In the genomic region with DNA sequence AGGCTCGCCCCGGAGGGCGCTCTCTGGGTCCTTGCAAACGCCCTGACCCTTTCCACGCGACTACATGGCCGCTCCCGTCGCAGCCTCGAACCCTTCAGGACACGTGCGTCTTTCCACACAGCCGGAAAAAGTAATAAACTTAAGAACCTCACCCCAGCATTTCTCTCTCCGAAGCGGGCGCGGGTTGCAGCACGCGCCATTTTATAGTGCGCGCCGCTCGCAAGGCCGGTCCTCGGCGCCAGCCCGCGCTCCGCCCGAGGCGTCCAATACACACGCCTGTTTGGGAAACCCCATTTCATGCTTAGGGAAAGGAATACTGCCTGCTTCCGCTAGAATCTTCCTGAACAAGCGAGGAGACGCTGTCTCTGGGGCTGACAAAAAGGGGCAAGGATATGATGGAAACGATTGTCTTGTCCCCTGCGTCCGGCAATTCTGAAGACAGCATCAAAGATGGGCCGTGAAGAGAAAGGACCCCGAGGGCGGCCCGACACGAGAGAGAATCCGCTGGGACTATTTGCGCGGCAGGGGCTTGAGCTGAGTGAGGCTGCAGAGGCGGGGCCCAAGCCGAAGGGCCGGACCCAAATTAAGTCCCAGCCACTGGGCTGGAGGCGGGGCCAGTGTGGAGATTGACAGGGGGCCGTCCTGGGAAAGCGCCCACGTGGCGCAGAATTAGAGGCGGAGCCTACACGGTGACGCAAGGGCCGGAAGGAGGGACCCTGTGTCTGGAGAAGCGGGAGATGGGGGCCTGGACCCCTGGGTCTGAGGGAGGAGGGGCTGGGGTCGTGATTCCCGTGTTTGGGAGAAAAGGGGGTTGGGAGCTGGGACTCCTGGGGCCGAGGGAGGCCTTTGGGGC, we compare ENCODE assay signal across 1 cellular context.
TF ChIP-seq lines count a peak whose summit lies in the region.

No MANE protein-coding gene starts in this region.

TF ChIP-seq in HepG2, 621 proteins besides CTCF, POLR2A, EP300 and RAD21 (continued from another document and continues in another):
- TF ChIP-seq, protein P1, sequence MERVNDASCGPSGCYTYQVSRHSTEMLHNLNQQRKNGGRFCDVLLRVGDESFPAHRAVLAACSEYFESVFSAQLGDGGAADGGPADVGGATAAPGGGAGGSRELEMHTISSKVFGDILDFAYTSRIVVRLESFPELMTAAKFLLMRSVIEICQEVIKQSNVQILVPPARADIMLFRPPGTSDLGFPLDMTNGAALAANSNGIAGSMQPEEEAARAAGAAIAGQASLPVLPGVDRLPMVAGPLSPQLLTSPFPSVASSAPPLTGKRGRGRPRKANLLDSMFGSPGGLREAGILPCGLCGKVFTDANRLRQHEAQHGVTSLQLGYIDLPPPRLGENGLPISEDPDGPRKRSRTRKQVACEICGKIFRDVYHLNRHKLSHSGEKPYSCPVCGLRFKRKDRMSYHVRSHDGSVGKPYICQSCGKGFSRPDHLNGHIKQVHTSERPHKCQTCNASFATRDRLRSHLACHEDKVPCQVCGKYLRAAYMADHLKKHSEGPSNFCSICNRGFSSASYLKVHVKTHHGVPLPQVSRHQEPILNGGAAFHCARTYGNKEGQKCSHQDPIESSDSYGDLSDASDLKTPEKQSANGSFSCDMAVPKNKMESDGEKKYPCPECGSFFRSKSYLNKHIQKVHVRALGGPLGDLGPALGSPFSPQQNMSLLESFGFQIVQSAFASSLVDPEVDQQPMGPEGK (CRISPR knock-in tag; IDR thresholded peaks at IDR 0.05) = 0 out of 2 replicates have a peak, but pooled peaks have one; percentile 30
- TF ChIP-seq ZNF570 (CRISPR knock-in tag; IDR thresholded peaks at IDR 0.05; ENCODE audit: borderline replicate concordance) (no peak), ZNF563 (CRISPR knock-in tag; IDR thresholded peaks at IDR 0.05) (peak; percentile 36; the same call in 1 of the 2 replicates), ZNF75D (CRISPR knock-in tag; IDR thresholded peaks at IDR 0.05; ENCODE audit: borderline replicate concordance) (no peak), ZNF607 (CRISPR knock-in tag; IDR thresholded peaks at IDR 0.05; ENCODE audit: borderline replicate concordance) (0 out of 2 replicates have a peak, but pooled peaks have one; percentile 31), ZNF766 (CRISPR knock-in tag; IDR thresholded peaks at IDR 0.05; ENCODE audit: borderline replicate concordance) (no peak; the same call in 1 of the 2 replicates), ZNF20 (CRISPR knock-in tag; IDR thresholded peaks at IDR 0.05) (no peak), JUN (CRISPR knock-in tag; IDR thresholded peaks at IDR 0.05) (no peak), MTF2 (CRISPR knock-in tag; IDR thresholded peaks at IDR 0.05; ENCODE audit: borderline replicate concordance) (no peak), RFX3 (CRISPR knock-in tag; IDR thresholded peaks at IDR 0.05) (no peak), KDM2A (CRISPR knock-in tag; IDR thresholded peaks at IDR 0.05; ENCODE audit: borderline replicate concordance, low read depth) (peak; percentile 72; the same call in 1 of the 2 replicates), NRL (CRISPR knock-in tag; IDR thresholded peaks at IDR 0.05; ENCODE audit: borderline replicate concordance) (no peak; the same call in 1 of the 2 replicates), RBM22 (optimal IDR thresholded peaks at IDR 0.05; ENCODE audit: low read length) (peak; percentile 38), IKZF4 (CRISPR knock-in tag; IDR thresholded peaks at IDR 0.05; ENCODE audit: borderline replicate concordance, low read depth, not compliant biosample characterization) (peak; percentile 63), MTA1 (CRISPR knock-in tag; IDR thresholded peaks at IDR 0.05; ENCODE audit: borderline replicate concordance) (no peak; the same call in 1 of the 2 replicates), ZNF839 (CRISPR knock-in tag; IDR thresholded peaks at IDR 0.05; ENCODE audit: borderline replicate concordance) (no peak), ZNF841 (CRISPR knock-in tag; IDR thresholded peaks at IDR 0.05; ENCODE audit: borderline replicate concordance) (no peak), POGZ (CRISPR knock-in tag; IDR thresholded peaks at IDR 0.05) (no peak), PHF8 (CRISPR knock-in tag; IDR thresholded peaks at IDR 0.05) (peak; percentile 58), HOXD1 (CRISPR knock-in tag; IDR thresholded peaks at IDR 0.05) (no peak; the same call in 1 of the 2 replicates), MIXL1 (CRISPR knock-in tag; IDR thresholded peaks at IDR 0.05) (no peak)
- TF ChIP-seq, protein P2, sequence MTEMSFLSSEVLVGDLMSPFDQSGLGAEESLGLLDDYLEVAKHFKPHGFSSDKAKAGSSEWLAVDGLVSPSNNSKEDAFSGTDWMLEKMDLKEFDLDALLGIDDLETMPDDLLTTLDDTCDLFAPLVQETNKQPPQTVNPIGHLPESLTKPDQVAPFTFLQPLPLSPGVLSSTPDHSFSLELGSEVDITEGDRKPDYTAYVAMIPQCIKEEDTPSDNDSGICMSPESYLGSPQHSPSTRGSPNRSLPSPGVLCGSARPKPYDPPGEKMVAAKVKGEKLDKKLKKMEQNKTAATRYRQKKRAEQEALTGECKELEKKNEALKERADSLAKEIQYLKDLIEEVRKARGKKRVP (CRISPR knock-in tag; IDR thresholded peaks at IDR 0.05) = peak in 1 of 2 experiments; percentile 52; a peak in 1 of 4 replicates
- TF ChIP-seq, protein P3, sequence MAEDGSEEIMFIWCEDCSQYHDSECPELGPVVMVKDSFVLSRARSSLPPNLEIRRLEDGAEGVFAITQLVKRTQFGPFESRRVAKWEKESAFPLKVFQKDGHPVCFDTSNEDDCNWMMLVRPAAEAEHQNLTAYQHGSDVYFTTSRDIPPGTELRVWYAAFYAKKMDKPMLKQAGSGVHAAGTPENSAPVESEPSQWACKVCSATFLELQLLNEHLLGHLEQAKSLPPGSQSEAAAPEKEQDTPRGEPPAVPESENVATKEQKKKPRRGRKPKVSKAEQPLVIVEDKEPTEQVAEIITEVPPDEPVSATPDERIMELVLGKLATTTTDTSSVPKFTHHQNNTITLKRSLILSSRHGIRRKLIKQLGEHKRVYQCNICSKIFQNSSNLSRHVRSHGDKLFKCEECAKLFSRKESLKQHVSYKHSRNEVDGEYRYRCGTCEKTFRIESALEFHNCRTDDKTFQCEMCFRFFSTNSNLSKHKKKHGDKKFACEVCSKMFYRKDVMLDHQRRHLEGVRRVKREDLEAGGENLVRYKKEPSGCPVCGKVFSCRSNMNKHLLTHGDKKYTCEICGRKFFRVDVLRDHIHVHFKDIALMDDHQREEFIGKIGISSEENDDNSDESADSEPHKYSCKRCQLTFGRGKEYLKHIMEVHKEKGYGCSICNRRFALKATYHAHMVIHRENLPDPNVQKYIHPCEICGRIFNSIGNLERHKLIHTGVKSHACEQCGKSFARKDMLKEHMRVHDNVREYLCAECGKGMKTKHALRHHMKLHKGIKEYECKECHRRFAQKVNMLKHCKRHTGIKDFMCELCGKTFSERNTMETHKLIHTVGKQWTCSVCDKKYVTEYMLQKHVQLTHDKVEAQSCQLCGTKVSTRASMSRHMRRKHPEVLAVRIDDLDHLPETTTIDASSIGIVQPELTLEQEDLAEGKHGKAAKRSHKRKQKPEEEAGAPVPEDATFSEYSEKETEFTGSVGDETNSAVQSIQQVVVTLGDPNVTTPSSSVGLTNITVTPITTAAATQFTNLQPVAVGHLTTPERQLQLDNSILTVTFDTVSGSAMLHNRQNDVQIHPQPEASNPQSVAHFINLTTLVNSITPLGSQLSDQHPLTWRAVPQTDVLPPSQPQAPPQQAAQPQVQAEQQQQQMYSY (CRISPR knock-in tag; IDR thresholded peaks at IDR 0.05) = no peak
- TF ChIP-seq, protein P4, sequence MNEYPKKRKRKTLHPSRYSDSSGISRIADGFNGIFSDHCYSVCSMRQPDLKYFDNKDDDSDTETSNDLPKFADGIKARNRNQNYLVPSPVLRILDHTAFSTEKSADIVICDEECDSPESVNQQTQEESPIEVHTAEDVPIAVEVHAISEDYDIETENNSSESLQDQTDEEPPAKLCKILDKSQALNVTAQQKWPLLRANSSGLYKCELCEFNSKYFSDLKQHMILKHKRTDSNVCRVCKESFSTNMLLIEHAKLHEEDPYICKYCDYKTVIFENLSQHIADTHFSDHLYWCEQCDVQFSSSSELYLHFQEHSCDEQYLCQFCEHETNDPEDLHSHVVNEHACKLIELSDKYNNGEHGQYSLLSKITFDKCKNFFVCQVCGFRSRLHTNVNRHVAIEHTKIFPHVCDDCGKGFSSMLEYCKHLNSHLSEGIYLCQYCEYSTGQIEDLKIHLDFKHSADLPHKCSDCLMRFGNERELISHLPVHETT (CRISPR knock-in tag; conservative IDR thresholded peaks at IDR 0.05) = no peak
- TF ChIP-seq, protein P5, sequence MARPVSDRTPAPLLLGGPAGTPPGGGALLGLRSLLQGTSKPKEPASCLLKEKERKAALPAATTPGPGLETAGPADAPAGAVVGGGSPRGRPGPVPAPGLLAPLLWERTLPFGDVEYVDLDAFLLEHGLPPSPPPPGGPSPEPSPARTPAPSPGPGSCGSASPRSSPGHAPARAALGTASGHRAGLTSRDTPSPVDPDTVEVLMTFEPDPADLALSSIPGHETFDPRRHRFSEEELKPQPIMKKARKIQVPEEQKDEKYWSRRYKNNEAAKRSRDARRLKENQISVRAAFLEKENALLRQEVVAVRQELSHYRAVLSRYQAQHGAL (CRISPR knock-in tag; IDR thresholded peaks at IDR 0.05; ENCODE audit: not compliant biosample characterization) = no peak
- TF ChIP-seq, protein P6, sequence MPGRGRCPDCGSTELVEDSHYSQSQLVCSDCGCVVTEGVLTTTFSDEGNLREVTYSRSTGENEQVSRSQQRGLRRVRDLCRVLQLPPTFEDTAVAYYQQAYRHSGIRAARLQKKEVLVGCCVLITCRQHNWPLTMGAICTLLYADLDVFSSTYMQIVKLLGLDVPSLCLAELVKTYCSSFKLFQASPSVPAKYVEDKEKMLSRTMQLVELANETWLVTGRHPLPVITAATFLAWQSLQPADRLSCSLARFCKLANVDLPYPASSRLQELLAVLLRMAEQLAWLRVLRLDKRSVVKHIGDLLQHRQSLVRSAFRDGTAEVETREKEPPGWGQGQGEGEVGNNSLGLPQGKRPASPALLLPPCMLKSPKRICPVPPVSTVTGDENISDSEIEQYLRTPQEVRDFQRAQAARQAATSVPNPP (CRISPR knock-in tag; IDR thresholded peaks at IDR 0.05) = no peak
- TF ChIP-seq, protein P7, sequence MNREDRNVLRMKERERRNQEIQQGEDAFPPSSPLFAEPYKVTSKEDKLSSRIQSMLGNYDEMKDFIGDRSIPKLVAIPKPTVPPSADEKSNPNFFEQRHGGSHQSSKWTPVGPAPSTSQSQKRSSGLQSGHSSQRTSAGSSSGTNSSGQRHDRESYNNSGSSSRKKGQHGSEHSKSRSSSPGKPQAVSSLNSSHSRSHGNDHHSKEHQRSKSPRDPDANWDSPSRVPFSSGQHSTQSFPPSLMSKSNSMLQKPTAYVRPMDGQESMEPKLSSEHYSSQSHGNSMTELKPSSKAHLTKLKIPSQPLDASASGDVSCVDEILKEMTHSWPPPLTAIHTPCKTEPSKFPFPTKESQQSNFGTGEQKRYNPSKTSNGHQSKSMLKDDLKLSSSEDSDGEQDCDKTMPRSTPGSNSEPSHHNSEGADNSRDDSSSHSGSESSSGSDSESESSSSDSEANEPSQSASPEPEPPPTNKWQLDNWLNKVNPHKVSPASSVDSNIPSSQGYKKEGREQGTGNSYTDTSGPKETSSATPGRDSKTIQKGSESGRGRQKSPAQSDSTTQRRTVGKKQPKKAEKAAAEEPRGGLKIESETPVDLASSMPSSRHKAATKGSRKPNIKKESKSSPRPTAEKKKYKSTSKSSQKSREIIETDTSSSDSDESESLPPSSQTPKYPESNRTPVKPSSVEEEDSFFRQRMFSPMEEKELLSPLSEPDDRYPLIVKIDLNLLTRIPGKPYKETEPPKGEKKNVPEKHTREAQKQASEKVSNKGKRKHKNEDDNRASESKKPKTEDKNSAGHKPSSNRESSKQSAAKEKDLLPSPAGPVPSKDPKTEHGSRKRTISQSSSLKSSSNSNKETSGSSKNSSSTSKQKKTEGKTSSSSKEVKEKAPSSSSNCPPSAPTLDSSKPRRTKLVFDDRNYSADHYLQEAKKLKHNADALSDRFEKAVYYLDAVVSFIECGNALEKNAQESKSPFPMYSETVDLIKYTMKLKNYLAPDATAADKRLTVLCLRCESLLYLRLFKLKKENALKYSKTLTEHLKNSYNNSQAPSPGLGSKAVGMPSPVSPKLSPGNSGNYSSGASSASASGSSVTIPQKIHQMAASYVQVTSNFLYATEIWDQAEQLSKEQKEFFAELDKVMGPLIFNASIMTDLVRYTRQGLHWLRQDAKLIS (CRISPR knock-in tag; IDR thresholded peaks at IDR 0.05) = no peak
- TF ChIP-seq, protein P8, sequence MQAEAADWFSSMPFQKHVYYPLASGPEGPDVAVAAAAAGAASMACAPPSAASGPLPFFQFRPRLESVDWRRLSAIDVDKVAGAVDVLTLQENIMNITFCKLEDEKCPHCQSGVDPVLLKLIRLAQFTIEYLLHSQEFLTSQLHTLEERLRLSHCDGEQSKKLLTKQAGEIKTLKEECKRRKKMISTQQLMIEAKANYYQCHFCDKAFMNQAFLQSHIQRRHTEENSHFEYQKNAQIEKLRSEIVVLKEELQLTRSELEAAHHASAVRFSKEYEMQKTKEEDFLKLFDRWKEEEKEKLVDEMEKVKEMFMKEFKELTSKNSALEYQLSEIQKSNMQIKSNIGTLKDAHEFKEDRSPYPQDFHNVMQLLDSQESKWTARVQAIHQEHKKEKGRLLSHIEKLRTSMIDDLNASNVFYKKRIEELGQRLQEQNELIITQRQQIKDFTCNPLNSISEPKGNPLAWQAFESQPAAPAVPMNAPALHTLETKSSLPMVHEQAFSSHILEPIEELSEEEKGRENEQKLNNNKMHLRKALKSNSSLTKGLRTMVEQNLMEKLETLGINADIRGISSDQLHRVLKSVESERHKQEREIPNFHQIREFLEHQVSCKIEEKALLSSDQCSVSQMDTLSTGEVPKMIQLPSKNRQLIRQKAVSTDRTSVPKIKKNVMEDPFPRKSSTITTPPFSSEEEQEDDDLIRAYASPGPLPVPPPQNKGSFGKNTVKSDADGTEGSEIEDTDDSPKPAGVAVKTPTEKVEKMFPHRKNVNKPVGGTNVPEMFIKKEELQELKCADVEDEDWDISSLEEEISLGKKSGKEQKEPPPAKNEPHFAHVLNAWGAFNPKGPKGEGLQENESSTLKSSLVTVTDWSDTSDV (CRISPR knock-in tag; IDR thresholded peaks at IDR 0.05) = no peak
- TF ChIP-seq, protein P9, sequence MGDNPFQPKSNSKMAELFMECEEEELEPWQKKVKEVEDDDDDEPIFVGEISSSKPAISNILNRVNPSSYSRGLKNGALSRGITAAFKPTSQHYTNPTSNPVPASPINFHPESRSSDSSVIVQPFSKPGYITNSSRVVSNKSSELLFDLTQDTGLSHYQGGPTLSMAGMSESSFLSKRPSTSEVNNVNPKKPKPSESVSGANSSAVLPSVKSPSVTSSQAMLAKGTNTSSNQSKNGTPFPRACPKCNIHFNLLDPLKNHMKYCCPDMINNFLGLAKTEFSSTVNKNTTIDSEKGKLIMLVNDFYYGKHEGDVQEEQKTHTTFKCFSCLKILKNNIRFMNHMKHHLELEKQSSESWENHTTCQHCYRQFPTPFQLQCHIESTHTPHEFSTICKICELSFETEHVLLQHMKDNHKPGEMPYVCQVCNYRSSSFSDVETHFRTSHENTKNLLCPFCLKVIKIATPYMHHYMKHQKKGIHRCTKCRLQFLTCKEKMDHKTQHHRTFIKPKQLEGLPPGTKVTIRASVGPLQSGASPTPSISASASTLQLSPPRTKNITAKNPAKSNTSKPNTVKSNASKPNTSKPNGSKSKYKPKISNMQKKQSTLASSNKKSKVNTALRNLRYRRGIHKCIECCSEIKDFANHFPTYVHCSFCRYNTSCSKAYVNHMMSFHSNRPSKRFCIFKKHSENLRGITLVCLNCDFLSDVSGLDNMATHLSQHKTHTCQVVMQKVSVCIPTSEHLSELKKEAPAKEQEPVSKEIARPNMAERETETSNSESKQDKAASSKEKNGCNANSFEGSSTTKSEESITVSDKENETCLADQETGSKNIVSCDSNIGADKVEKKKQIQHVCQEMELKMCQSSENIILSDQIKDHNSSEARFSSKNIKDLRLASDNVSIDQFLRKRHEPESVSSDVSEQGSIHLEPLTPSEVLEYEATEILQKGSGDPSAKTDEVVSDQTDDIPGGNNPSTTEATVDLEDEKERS (CRISPR knock-in tag; IDR thresholded peaks at IDR 0.05) = no peak
